Comparison of ENCODE assay signal across 15 cellular contexts in genomic region chr1:158978730-158979129, GRCh38. TPM values are rescaled to one million over a fixed set of nuclear protein-coding genes. Genes with fewer than 3 reads are reported as not detected.
DNase-seq lines count a peak whose midpoint lies in the region; ATAC-seq and TF ChIP-seq lines count a peak whose summit lies in the region.
"Had no signal": no experiment of that assay in that cellular context is flagged by ENCODE, and none has a peak within 500 bp of the region (broad histone marks: within the 10 kb centered on the region; RNA-seq: fewer than 3 reads in every experiment).

No MANE protein-coding gene starts in this region.

- H3K27me3 Mint-ChIP-seq in central memory CD8-positive, alpha-beta T cell: no peaks in the 10 kb centered on the region
- no peaks in the 10 kb centered on the region for H3K27me3 Mint-ChIP-seq in natural killer cell treated with Interleukin-12 subunit alpha and Interleukin-12 subunit beta and Interleukin-15 and Interleukin-18, amount 100 ng/mL, for 72 hours

- no peaks in the 10 kb centered on the region for H3K9me3 ChIP-seq in right atrium auricular region

- H3K9me3 Mint-ChIP-seq in central memory CD8-positive, alpha-beta T cell: peaks cover 5% of the 10 kb centered on the region
- peaks cover 3% of the 10 kb centered on the region for H3K9me3 Mint-ChIP-seq in natural killer cell treated with Interleukin-12 subunit alpha and Interleukin-12 subunit beta and Interleukin-15 and Interleukin-18, amount 100 ng/mL, for 72 hours

- no peak overlapping the region for H3K27ac ChIP-seq in right atrium auricular region
- H3K27ac ChIP-seq: 22Rv1 had no signal

- H3K4me3 ChIP-seq in right atrium auricular region: no peak overlapping the region

- DNase-seq in activated CD4-positive, CD25-positive, alpha-beta regulatory T cell treated with anti-CD3 and anti-CD28 coated beads, Interleukin-2, amount 50 U/mL, for 72 hours: no peak
- peak in 1 of 2 donors; percentile 25 for DNase-seq in central memory CD8-positive, alpha-beta T cell (ENCODE audit: low spot score in 2 of 2)
- DNase-seq in natural killer cell treated with Interleukin-12 subunit alpha and Interleukin-12 subunit beta and Interleukin-15 and Interleukin-18, amount 100 ng/mL, for 72 hours (ENCODE audit: low spot score): no peak
- DNase-seq in stimulated activated CD4-positive, alpha-beta T cell treated with anti-CD3 and anti-CD28 coated beads, Interleukin-4, amount 100 ng/mL, for 4 hours: no peak
- no peak for DNase-seq in right atrium auricular region (ENCODE audit: low spot score)
- DNase-seq: DMS53, GF-D8, IMR-90 had no signal

- H3K36me3 ChIP-seq in right atrium auricular region: no peaks in the 10 kb centered on the region

- TF ChIP-seq CTCF in right atrium auricular region (IDR thresholded peaks at IDR 0.05): no peak

- H3K36me3 Mint-ChIP-seq in central memory CD8-positive, alpha-beta T cell (ENCODE audit: insufficient read depth): peaks cover 20% of the 10 kb centered on the region
- peaks cover 31% of the 10 kb centered on the region for H3K36me3 Mint-ChIP-seq in natural killer cell treated with Interleukin-12 subunit alpha and Interleukin-12 subunit beta and Interleukin-15 and Interleukin-18, amount 100 ng/mL, for 72 hours

- no peaks in the 10 kb centered on the region for H3K27me3 ChIP-seq in right atrium auricular region

- peak; percentile 65 to 69 for ATAC-seq in activated CD4-positive, CD25-positive, alpha-beta regulatory T cell treated with anti-CD3 and anti-CD28 coated beads, Interleukin-2, amount 50 U/mL, for 24 hours
- ATAC-seq in GM18520 (IDR thresholded peaks at IDR 0.05; ENCODE audit: unreplicated experiment) (peak; percentile 53), HG02571 (IDR thresholded peaks at IDR 0.05; ENCODE audit: unreplicated experiment) (no peak)
- peak; percentile 99 for ATAC-seq in central memory CD8-positive, alpha-beta T cell (replicated peaks; ENCODE audit: extremely low read depth, poor library complexity, severe bottlenecking)
- peak; percentile 90 to 92 for ATAC-seq in natural killer cell treated with Interleukin-12 subunit alpha and Interleukin-12 subunit beta and Interleukin-15 and Interleukin-18, amount 100 ng/mL, for 72 hours

- peaks cover 68% of the 10 kb centered on the region for H3K4me1 Mint-ChIP-seq in central memory CD8-positive, alpha-beta T cell
- H3K4me1 Mint-ChIP-seq in natural killer cell treated with Interleukin-12 subunit alpha and Interleukin-12 subunit beta and Interleukin-15 and Interleukin-18, amount 100 ng/mL, for 72 hours (ENCODE audit: low read depth in 2 of 2): peaks cover 43 to 45% of the 10 kb centered on the region in 2 donors
- H3K4me1 Mint-ChIP-seq: CD14-positive monocyte had no signal

- H3K4me3 Mint-ChIP-seq in central memory CD8-positive, alpha-beta T cell: peak overlapping the region; percentile 12
- peak overlapping the region; percentile 20 for H3K4me3 Mint-ChIP-seq in natural killer cell treated with Interleukin-12 subunit alpha and Interleukin-12 subunit beta and Interleukin-15 and Interleukin-18, amount 100 ng/mL, for 72 hours
- H3K4me3 Mint-ChIP-seq: CD14-positive monocyte had no signal

- peak overlapping the region; percentile 61 for H3K27ac Mint-ChIP-seq in central memory CD8-positive, alpha-beta T cell (ENCODE audit: low read depth)
- H3K27ac Mint-ChIP-seq in natural killer cell treated with Interleukin-12 subunit alpha and Interleukin-12 subunit beta and Interleukin-15 and Interleukin-18, amount 100 ng/mL, for 72 hours: peak overlapping the region; percentile 17 to 66
- H3K27ac Mint-ChIP-seq: CD14-positive monocyte had no signal

- H3K4me1 ChIP-seq in right atrium auricular region: no peaks in the 10 kb centered on the region

RNA-seq across cellular contexts. Expression of gene IFI16, which starts 31.0 kb away (rescaled TPM):
- total RNA-seq in natural killer cell treated with Interleukin-12 subunit alpha and Interleukin-12 subunit beta and Interleukin-15 and Interleukin-18, amount 100 ng/mL, for 72 hours: 100 to 1,000 TPM; 186 to 228 TPM
- 10 to 100 TPM; 31.1 to 41.2 TPM for total RNA-seq in right atrium auricular region
- total RNA-seq: HT-29 had no signal

RNA-seq across cellular contexts. Expression of gene PYHIN1, which starts 47.4 kb away (rescaled TPM):
- total RNA-seq in natural killer cell treated with Interleukin-12 subunit alpha and Interleukin-12 subunit beta and Interleukin-15 and Interleukin-18, amount 100 ng/mL, for 72 hours: 10 to 100 TPM; 47.7 to 64.7 TPM
- under 1 TPM in 1 of 2 donors, not detected in 1; 0.63 TPM for total RNA-seq in right atrium auricular region
- total RNA-seq: A673, HT-29, IMR-90 had no signal

Comparison
In these comparisons a context has a peak if more than half of its experiments do, and no peak if none do; other contexts are left out.
1. RNA of gene IFI16, which starts 31.0 kb away (total RNA-seq): 186 to 228 TPM in natural killer cell treated with Interleukin-12 subunit alpha and Interleukin-12 subunit beta and Interleukin-15 and Interleukin-18, amount 100 ng/mL, for 72 hours; 31.1 to 41.2 TPM in right atrium auricular region; every median in the first group is over 4 times any median in the second.
2. RNA of gene PYHIN1, which starts 47.4 kb away (total RNA-seq): 47.7 to 64.7 TPM in natural killer cell treated with Interleukin-12 subunit alpha and Interleukin-12 subunit beta and Interleukin-15 and Interleukin-18, amount 100 ng/mL, for 72 hours; 0.63 TPM in right atrium auricular region; every median in the first group is over 10 times any median in the second.